8 cellular contexts compared by ENCODE assay signal in the genomic region with DNA sequence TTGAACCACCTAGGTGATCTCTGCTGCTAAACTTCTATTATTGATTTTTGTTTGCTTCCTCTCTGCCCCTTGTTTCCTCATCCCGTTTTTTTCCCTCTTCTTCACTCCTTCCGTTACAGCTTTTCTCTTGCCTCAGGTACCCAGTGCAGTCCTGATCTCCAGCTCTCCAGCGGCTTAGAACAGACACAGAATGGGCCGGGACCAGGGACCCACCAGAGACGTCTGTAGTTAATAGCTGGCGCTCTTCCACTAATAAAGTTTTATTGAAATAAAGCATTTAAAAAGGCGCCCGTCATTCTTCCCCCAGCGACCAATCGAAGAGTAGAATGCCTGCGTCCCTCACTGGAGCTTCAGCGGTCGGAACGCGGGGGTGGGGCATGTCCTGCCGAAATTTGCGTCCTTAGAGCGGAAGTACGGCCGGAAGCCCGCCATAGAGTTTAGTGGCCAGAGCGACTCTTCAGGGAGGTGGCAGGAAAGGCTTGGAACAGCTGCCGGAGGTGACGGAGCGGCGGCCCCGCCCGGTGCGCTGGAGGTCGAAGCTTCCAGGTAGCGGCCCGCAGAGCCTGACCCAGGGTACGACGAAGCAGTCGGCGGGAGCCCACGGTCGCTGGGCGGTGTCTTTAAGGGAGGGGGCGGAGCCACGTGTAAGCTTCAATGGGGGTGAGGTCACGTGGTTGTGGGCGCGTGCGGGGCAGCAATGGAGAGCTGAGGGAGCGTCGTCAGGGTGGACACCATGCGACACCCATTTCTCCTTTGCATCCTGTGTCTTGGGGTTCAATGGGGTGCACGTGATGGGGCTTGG. TPM values are rescaled to one million over a fixed set of nuclear protein-coding genes. Genes with fewer than 3 reads are reported as not detected.
A peak's percentile ranks its signal among the peaks of the same experiment; 100 is the strongest.
DNase-seq lines count a peak whose midpoint lies in the region; ATAC-seq lines count a peak whose summit lies in the region.

A gene with protein sequence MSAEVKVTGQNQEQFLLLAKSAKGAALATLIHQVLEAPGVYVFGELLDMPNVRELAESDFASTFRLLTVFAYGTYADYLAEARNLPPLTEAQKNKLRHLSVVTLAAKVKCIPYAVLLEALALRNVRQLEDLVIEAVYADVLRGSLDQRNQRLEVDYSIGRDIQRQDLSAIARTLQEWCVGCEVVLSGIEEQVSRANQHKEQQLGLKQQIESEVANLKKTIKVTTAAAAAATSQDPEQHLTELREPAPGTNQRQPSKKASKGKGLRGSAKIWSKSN (plus strand): TSS at position 440 of the 802 bp plus-strand sequence. CDS start 611 bp downstream, outside the sequence.

- H3K9me3 Mint-ChIP-seq in immature natural killer cell: peaks cover 0 to 2% (median 0%) of the 10 kb centered on the region in 6 donors

- peak within 1 kb of the TSS; percentile 91 to 99 (median 98) for H3K27ac Mint-ChIP-seq in immature natural killer cell

- H3K36me3 Mint-ChIP-seq in immature natural killer cell: peaks cover 0 to 11% (median 10%) of the 10 kb centered on the region in 3 donors

- peak within 1 kb of the TSS; percentile 87 to 98 (median 92) for H3K4me3 Mint-ChIP-seq in immature natural killer cell

- ATAC-seq in GM19023 (IDR thresholded peaks at IDR 0.05; ENCODE audit: unreplicated experiment): peak; percentile 94
- ATAC-seq in HG03280 (IDR thresholded peaks at IDR 0.05; ENCODE audit: unreplicated experiment): peak; percentile 97

- DNase-seq in AG08396 (ENCODE audit: low spot score): peak; percentile 97
- DNase-seq in NCI-H345 treated with DMSO at 0.1 percent for 48 hours (lab: John Stamatoyannopoulos, UW; ENCODE audit: unreplicated experiment): peak; percentile 97
- DNase-seq in activated CD4-positive, CD25-positive, alpha-beta regulatory T cell (lab: John Stamatoyannopoulos, UW): peak; percentile 88 to 94 (median 90)
- peak; percentile 95 for DNase-seq in central memory CD4-positive, alpha-beta T cell
- peak; percentile 97 to 98 (median 97) for DNase-seq in immature natural killer cell
- DNase-seq in smooth muscle cell of the brain vasculature (ENCODE audit: low read depth, low spot score): peak; percentile 96

- H3K4me1 Mint-ChIP-seq in immature natural killer cell: peaks cover 24 to 33% of the 10 kb centered on the region in 2 donors

- H3K27me3 Mint-ChIP-seq in immature natural killer cell (ENCODE audit: low read depth in 3 of 3): peaks cover 9 to 13% (median 12%) of the 10 kb centered on the region in 3 donors

RNA-seq across cellular contexts. Expression of the gene that starts here (rescaled TPM):
- polyA plus RNA-seq in immature natural killer cell: 10 to 100 TPM; 34.1 to 62.1 (median 45.6) TPM

Comparison
In these comparisons a context has a peak if more than half of its experiments do, and no peak if none do; other contexts are left out.
1. Peak in every context shown above with its lines: DNase-seq and ATAC-seq.